Comparison of ENCODE assay signal across 12 cellular contexts in the genomic region with DNA sequence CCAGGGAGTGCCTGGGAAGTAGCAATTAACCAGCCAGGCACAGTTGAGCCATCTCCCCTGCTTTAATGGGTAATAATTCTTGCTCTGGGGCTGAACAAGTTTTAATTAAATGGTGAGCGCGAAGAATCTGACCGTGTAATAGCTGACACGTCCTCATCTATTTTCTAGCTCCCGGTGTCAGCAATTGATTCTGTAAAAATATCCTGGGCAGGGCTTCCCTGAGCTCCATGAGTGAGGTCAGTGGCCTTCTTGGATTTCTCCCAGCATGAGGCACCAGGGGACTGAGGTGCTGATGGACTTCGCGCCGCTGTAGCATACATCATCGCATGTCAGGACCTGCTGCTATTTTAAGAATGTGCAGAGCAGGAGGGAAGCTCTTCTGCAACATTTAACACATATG. TPM values are rescaled to one million over a fixed set of nuclear protein-coding genes. Genes with fewer than 3 reads are reported as not detected.
DNase-seq lines count a peak whose midpoint lies in the region; ATAC-seq, FAIRE-seq and TF ChIP-seq lines count a peak whose summit lies in the region.
"Had no signal": no experiment of that assay in that cellular context is flagged by ENCODE, and none has a peak within 500 bp of the region (broad histone marks: within the 10 kb centered on the region; RNA-seq: fewer than 3 reads in every experiment).

No MANE protein-coding gene starts in this region.

- peak; percentile 18 for DNase-seq in LHCN-M2 (ENCODE audit: low read depth)
- peak; percentile 84 for DNase-seq in astrocyte (ENCODE audit: low read depth)
- peak; percentile 23 for DNase-seq in iris pigment epithelial cell (ENCODE audit: low read depth)
- no peak for DNase-seq in hypothalamus (lab: John Stamatoyannopoulos, UW)
- no peak for DNase-seq in erythroblast (lab: John Stamatoyannopoulos, UW)
- DNase-seq: activated T-cell treated with anti-CD3 and anti-CD28 coated beads, Interleukin-2, amount 50 U/mL, for 72 hours; nucleus accumbens had no signal

- H3K4me1 Mint-ChIP-seq in astrocyte (ENCODE audit: low read depth, unreplicated experiment) = peaks cover 28% of the 10 kb centered on the region

- TF ChIP-seq POLR2A in erythroblast (IDR thresholded peaks at IDR 0.05; ENCODE audit: low read length) = no peak

- no peaks in the 10 kb centered on the region for H3K36me3 ChIP-seq in astrocyte (ENCODE audit: insufficient read depth, low read length)
- H3K36me3 ChIP-seq in skeletal muscle tissue (ENCODE audit: control insufficient read depth in 3 of 3, insufficient read depth in 3 of 3, low read length in 3 of 3) = no peaks in the 10 kb centered on the region

- H3K4me2 ChIP-seq in astrocyte (ENCODE audit: low read length) = peak overlapping the region; percentile 62

- H3K9me3 Mint-ChIP-seq in astrocyte (ENCODE audit: unreplicated experiment) = peaks cover 9% of the 10 kb centered on the region

- no peak overlapping the region for H3K4me3 ChIP-seq in astrocyte (ENCODE audit: insufficient read depth, low read depth, low read length)
- H3K4me3 ChIP-seq in skeletal muscle tissue (ENCODE audit: low read length in 3 of 3) = peak overlapping the region in 2 of 3 donors; percentile 4 to 9
- H3K4me3 ChIP-seq: HAP-1, SJSA1 had no signal

- FAIRE-seq in astrocyte (lab: Jason Lieb, UNC) = no peak

- peaks cover 35% of the 10 kb centered on the region for H3K4me1 ChIP-seq in astrocyte (ENCODE audit: insufficient read depth, low read length)
- peaks cover 24 to 34% (median 29%) of the 10 kb centered on the region in 3 donors for H3K4me1 ChIP-seq in skeletal muscle tissue (ENCODE audit: control insufficient read depth in 3 of 3, insufficient read depth in 3 of 3, low read length in 3 of 3)
- H3K4me1 ChIP-seq: SJSA1 had no signal

- peaks cover 49% of the 10 kb centered on the region for H4K20me1 ChIP-seq in astrocyte (ENCODE audit: insufficient read depth, low read length)

- H3K27ac Mint-ChIP-seq in astrocyte (ENCODE audit: unreplicated experiment) = no peak overlapping the region
- H3K27ac Mint-ChIP-seq: activated T-cell treated with anti-CD3 and anti-CD28 coated beads, Interleukin-2, amount 50 U/mL, for 72 hours had no signal

- peak overlapping the region; percentile 56 for H3K27ac ChIP-seq in astrocyte (ENCODE audit: low read depth, low read length)
- H3K27ac ChIP-seq in skeletal muscle tissue (ENCODE audit: low read depth, low read length) = peak overlapping the region; percentile 45
- H3K27ac ChIP-seq: SJSA1 had no signal

- TF ChIP-seq CTCF in astrocyte (IDR thresholded peaks at IDR 0.05; ENCODE audit: insufficient read depth, low read depth, low read length) = no peak

- H3K79me2 ChIP-seq in astrocyte (ENCODE audit: insufficient read depth, low read length) = peaks cover 70% of the 10 kb centered on the region

- H3K9me3 ChIP-seq in astrocyte (ENCODE audit: insufficient read depth, low read depth, low read length) (peaks cover 6% of the 10 kb centered on the region), skeletal muscle tissue (ENCODE audit: control insufficient read depth in 3 of 3, low read length in 3 of 3) (peaks cover 0 to 8% (median 2%) of the 10 kb centered on the region in 3 donors)

- no peak overlapping the region for H2AFZ ChIP-seq in astrocyte (ENCODE audit: low read depth, low read length)

- H3K36me3 Mint-ChIP-seq in astrocyte (ENCODE audit: low read depth, unreplicated experiment) = peaks cover 7% of the 10 kb centered on the region

- H3K27me3 Mint-ChIP-seq in astrocyte (ENCODE audit: low read depth, unreplicated experiment) = no peaks in the 10 kb centered on the region

- H3K4me3 Mint-ChIP-seq in astrocyte (ENCODE audit: unreplicated experiment) = no peak overlapping the region

- no peak for ATAC-seq in GM21381 (IDR thresholded peaks at IDR 0.05; ENCODE audit: unreplicated experiment)
- ATAC-seq: activated T-cell treated with anti-CD3 and anti-CD28 coated beads, Interleukin-2, amount 50 U/mL, for 72 hours had no signal

- H3K9ac ChIP-seq in astrocyte (ENCODE audit: low read length) (peak overlapping the region; percentile 46), skeletal muscle tissue (ENCODE audit: low read depth in 1 of 3, low read length in 3 of 3) (peak overlapping the region in 1 of 3 donors; percentile 35)

- H3K27me3 ChIP-seq in astrocyte (ENCODE audit: insufficient read depth, low read length) (no peaks in the 10 kb centered on the region), skeletal muscle tissue (ENCODE audit: control insufficient read depth in 3 of 3, insufficient read depth in 3 of 3, low read length in 3 of 3) (no peaks in the 10 kb centered on the region)
- H3K27me3 ChIP-seq: SJSA1 had no signal

RNA-seq across cellular contexts. Expression of gene SIPA1L3, which starts 27.0 kb away (rescaled TPM):
- total RNA-seq in LHCN-M2 (2014; rRNA removed) (30.4 and 32.8 TPM in 2 replicates), astrocyte (19.2 and 26.9 TPM in 2 replicates), skeletal muscle tissue (3.7 TPM)
- 19.2 TPM for polyA plus RNA-seq in LHCN-M2 (2012)

RNA-seq across cellular contexts. Expression of gene WDR87, which starts 27.6 kb away (rescaled TPM):
- total RNA-seq in LHCN-M2 (2014; rRNA removed) (not detected in 2 replicates), astrocyte (not detected in 2 replicates), skeletal muscle tissue (not detected)
- not detected for polyA plus RNA-seq in LHCN-M2 (2012)
- total RNA-seq: activated T-cell treated with anti-CD3 and anti-CD28 coated beads, Interleukin-2, amount 50 U/mL, for 72 hours; esophagus mucosa; SJSA1 had no signal

Comparison
In these comparisons a context has a peak if more than half of its experiments do, and no peak if none do; other contexts are left out.
1. DNase-seq: peak in LHCN-M2 (single experiment), astrocyte (single experiment) and iris pigment epithelial cell (single experiment); none in hypothalamus (0 of 51) and erythroblast (0 of 2).